In genomic region chr11:33214187-33214586, GRCh38 we compare ENCODE assay signal across 25 cellular contexts. TPM values are rescaled to one million over a fixed set of nuclear protein-coding genes. Genes with fewer than 3 reads are reported as not detected.
DNase-seq lines count a peak whose midpoint lies in the region; ATAC-seq and TF ChIP-seq lines count a peak whose summit lies in the region.
"Had no signal": no experiment of that assay in that cellular context is flagged by ENCODE, and none has a peak within 500 bp of the region (broad histone marks: within the 10 kb centered on the region; RNA-seq: fewer than 3 reads in every experiment).

No MANE protein-coding gene starts in this region.

- CTCF ChIA-PET in activated CD4-positive, alpha-beta T cell treated with anti-CD3 and anti-CD28 coated beads for 36 hours (lab: Charles Lee): no interaction called here

- no peak for TF ChIP-seq CTCF in fibroblast of pulmonary artery (IDR thresholded peaks at IDR 0.05; ENCODE audit: low read length, missing control alignments)

- H3K27me3 Mint-ChIP-seq in activated CD4-positive, alpha-beta T cell treated with anti-CD3 and anti-CD28 coated beads for 36 hours: peaks cover 3% of the 10 kb centered on the region
- H3K27me3 Mint-ChIP-seq: activated CD8-positive, alpha-beta T cell treated with anti-CD3 and anti-CD28 coated beads for 36 hours had no signal

- POLR2A ChIA-PET in activated CD4-positive, alpha-beta T cell treated with anti-CD3 and anti-CD28 coated beads for 36 hours (lab: Charles Lee): no interaction called here

- H3K9me3 Mint-ChIP-seq in activated CD4-positive, alpha-beta T cell treated with anti-CD3 and anti-CD28 coated beads for 36 hours (ENCODE audit: low read depth): no peaks in the 10 kb centered on the region
- H3K9me3 Mint-ChIP-seq: activated CD8-positive, alpha-beta T cell treated with anti-CD3 and anti-CD28 coated beads for 36 hours had no signal

- no peak for DNase-seq in activated CD4-positive, alpha-beta T cell treated with anti-CD3 and anti-CD28 coated beads for 36 hours
- DNase-seq in activated CD4-positive, alpha-beta T cell treated with anti-CD3 and anti-CD28 coated beads, Interleukin-2, amount 50 U/mL, for 1 hour: no peak
- DNase-seq in SKM-1 (lab: John Stamatoyannopoulos, UW; ENCODE audit: unreplicated experiment) (peak; percentile 34), fibroblast of pulmonary artery (ENCODE audit: low read depth) (peak; percentile 31), left ventricle myocardium superior (no peak), SJCRH30 (no peak)
- DNase-seq: activated CD8-positive, alpha-beta T cell treated with anti-CD3 and anti-CD28 coated beads for 36 hours; activated naive CD4-positive, alpha-beta T cell; activated T-cell treated with anti-CD3 and anti-CD28 coated beads, Interleukin-2, amount 50 U/mL, for 1 hour; amniotic stem cell; central memory CD4-positive, alpha-beta T cell; dorsolateral prefrontal cortex; foreskin keratinocyte; H9; hippocampal formation; NCI-H1436 treated with DMSO at 0.1 percent for 48 hours; NCI-H510A treated with DMSO at 0.1 percent for 48 hours; spleen; stimulated activated CD4-positive, alpha-beta T cell treated with anti-CD3 and anti-CD28 coated beads, Interleukin-4, amount 100 ng/mL, for 1 hour; stimulated activated naive CD8-positive, alpha-beta T cell treated with anti-CD3 and anti-CD28 coated beads, Interleukin-15, Interleukin-2, amounts not matched to agents 100 U/mL and 50 U/mL, for 24 hours; SW 1271; thyroid gland had no signal

- H3K4me3 ChIP-seq in fibroblast of pulmonary artery (replicated peaks; ENCODE audit: low read depth, low read length) (no peak overlapping the region), SJCRH30 (no peak overlapping the region)
- H3K4me3 ChIP-seq: dorsolateral prefrontal cortex, spleen, thyroid gland had no signal

- H3K27ac ChIP-seq in SJCRH30: no peak overlapping the region
- H3K27ac ChIP-seq: dorsolateral prefrontal cortex, foreskin keratinocyte, RWPE1, thyroid gland had no signal

- intact Hi-C loops in activated CD4-positive, alpha-beta T cell treated with anti-CD3 and anti-CD28 coated beads for 36 hours (cut with DNase I, micrococcal nuclease): no loop called here
- intact Hi-C loops in left ventricle myocardium superior (cut with micrococcal nuclease): no loop called here

- H3K9me3 ChIP-seq in SJCRH30 (replicated peaks): no peaks in the 10 kb centered on the region; the same call in 1 of the 2 replicates
- H3K9me3 ChIP-seq: spleen, thyroid gland had no signal

- no peaks in the 10 kb centered on the region for H3K27me3 ChIP-seq in SJCRH30
- H3K27me3 ChIP-seq: dorsolateral prefrontal cortex, foreskin keratinocyte, spleen, thyroid gland had no signal

- H3K4me1 Mint-ChIP-seq in activated CD4-positive, alpha-beta T cell treated with anti-CD3 and anti-CD28 coated beads for 36 hours: no peaks in the 10 kb centered on the region
- H3K4me1 Mint-ChIP-seq: H9 had no signal

- ATAC-seq in activated CD4-positive, alpha-beta T cell treated with anti-CD3 and anti-CD28 coated beads for 36 hours: peak; percentile 33
- ATAC-seq in HG03039 (IDR thresholded peaks at IDR 0.05; ENCODE audit: unreplicated experiment): no peak
- ATAC-seq in GM21717 (IDR thresholded peaks at IDR 0.05; ENCODE audit: unreplicated experiment): no peak
- ATAC-seq in left ventricle myocardium superior: no peak
- ATAC-seq: activated CD8-positive, alpha-beta T cell treated with anti-CD3 and anti-CD28 coated beads for 36 hours; foreskin keratinocyte had no signal

- H3K4me1 ChIP-seq in SJCRH30: no peaks in the 10 kb centered on the region
- H3K4me1 ChIP-seq: foreskin keratinocyte, thyroid gland had no signal

- no peak overlapping the region for H3K27ac Mint-ChIP-seq in activated CD4-positive, alpha-beta T cell treated with anti-CD3 and anti-CD28 coated beads for 36 hours
- H3K27ac Mint-ChIP-seq: activated CD8-positive, alpha-beta T cell treated with anti-CD3 and anti-CD28 coated beads for 36 hours; H9 had no signal

- no peak overlapping the region for H3K4me3 Mint-ChIP-seq in activated CD4-positive, alpha-beta T cell treated with anti-CD3 and anti-CD28 coated beads for 36 hours
- H3K4me3 Mint-ChIP-seq: activated CD8-positive, alpha-beta T cell treated with anti-CD3 and anti-CD28 coated beads for 36 hours; H9 had no signal

- no peaks in the 10 kb centered on the region for H3K36me3 ChIP-seq in SJCRH30
- H3K36me3 ChIP-seq: spleen, thyroid gland had no signal

- no peaks in the 10 kb centered on the region for H3K36me3 Mint-ChIP-seq in activated CD4-positive, alpha-beta T cell treated with anti-CD3 and anti-CD28 coated beads for 36 hours (ENCODE audit: low read depth)

RNA-seq across cellular contexts. Expression of gene HIPK3, which starts 43.0 kb away (rescaled TPM):
- 10 to 100 TPM; 25.7 to 26.8 TPM for total RNA-seq in activated CD4-positive, alpha-beta T cell treated with anti-CD3 and anti-CD28 coated beads for 36 hours
- total RNA-seq in left ventricle myocardium superior: 306 TPM
- total RNA-seq in SJCRH30 (2014; rRNA removed; shearing (Covaris generic)): 51.7 and 55.0 TPM in 2 replicates

RNA-seq across cellular contexts. Expression of gene CSTF3, which starts 52.9 kb away (rescaled TPM):
- 10 to 100 TPM; 29.6 to 35.3 TPM for total RNA-seq in activated CD4-positive, alpha-beta T cell treated with anti-CD3 and anti-CD28 coated beads for 36 hours
- 9.8 TPM for total RNA-seq in left ventricle myocardium superior
- 42.7 and 56.1 TPM in 2 replicates for total RNA-seq in SJCRH30 (2014; rRNA removed; shearing (Covaris generic))

Comparison
In these comparisons a context has a peak if more than half of its experiments do, and no peak if none do; other contexts are left out.
1. DNase-seq: peak in SKM-1 (single experiment) and fibroblast of pulmonary artery (single experiment); none in activated CD4-positive, alpha-beta T cell treated with anti-CD3 and anti-CD28 coated beads for 36 hours (single experiment), activated CD4-positive, alpha-beta T cell treated with anti-CD3 and anti-CD28 coated beads, Interleukin-2, amount 50 U/mL, for 1 hour (single experiment), left ventricle myocardium superior (single experiment) and SJCRH30 (0 of 2).